In the genomic region with DNA sequence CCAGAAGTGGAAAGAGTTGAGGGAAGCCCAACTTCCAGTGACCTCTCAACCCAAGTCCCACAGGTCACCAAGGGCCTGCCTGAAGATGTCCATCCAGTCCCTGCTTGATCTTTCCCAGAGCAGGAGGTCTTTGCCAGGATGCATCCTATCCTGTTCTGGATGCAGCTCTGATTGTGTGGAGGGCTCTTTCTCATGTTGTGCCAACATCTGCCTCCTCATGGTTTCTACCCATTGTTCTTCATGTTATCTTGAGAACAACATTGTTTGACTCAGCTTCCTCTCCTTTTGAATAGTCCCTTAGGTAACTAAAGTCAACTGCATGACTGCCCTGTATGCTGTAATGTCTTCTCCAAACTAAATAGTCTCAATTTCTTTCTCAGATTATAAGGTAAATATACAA, we compare ENCODE assay signal across 20 cellular contexts.
DNase-seq lines count a peak whose midpoint lies in the region; ATAC-seq and TF ChIP-seq lines count a peak whose summit lies in the region.
"Had no signal": no experiment of that assay in that cellular context is flagged by ENCODE, and none has a peak within 500 bp of the region (broad histone marks: within the 10 kb centered on the region; RNA-seq: fewer than 3 reads in every experiment).

No MANE protein-coding gene starts in this region.

- intact Hi-C loops in lower lobe of right lung (cut with DNase I): no loop called here

- H3K27ac ChIP-seq in RWPE1 (peak overlapping the region; percentile 23; the same call in 1 of the 2 replicates), lower lobe of right lung (peak overlapping the region; percentile 13), subcutaneous abdominal adipose tissue (ENCODE audit: low read depth, low read length) (peak overlapping the region; percentile 86)
- H3K27ac ChIP-seq: hepatocyte, neutrophil, SK-N-MC had no signal

- peak in 1 of 2 donors; percentile 10 for ATAC-seq in lower lobe of right lung
- no peak for ATAC-seq in GM19452 (IDR thresholded peaks at IDR 0.05; ENCODE audit: unreplicated experiment)
- ATAC-seq: activated CD4-positive, alpha-beta T cell treated with anti-CD3 and anti-CD28 coated beads for 36 hours; stimulated activated naive CD8-positive, alpha-beta T cell treated with anti-CD3 and anti-CD28 coated beads, Interleukin-15, Interleukin-2, amounts not matched to agents 100 U/mL and 50 U/mL, for 24 hours had no signal

- H3K9me3 ChIP-seq in lower lobe of right lung (no peaks in the 10 kb centered on the region), subcutaneous abdominal adipose tissue (ENCODE audit: control insufficient read depth in 5 of 5, low read length in 5 of 5) (no peaks in the 10 kb centered on the region)
- H3K9me3 ChIP-seq: neutrophil, tibial nerve had no signal

- TF ChIP-seq CTCF in RWPE1 (conservative IDR thresholded peaks at IDR 0.05; ENCODE audit: low read depth): no peak
- no peak for TF ChIP-seq CTCF in lower lobe of right lung (IDR thresholded peaks at IDR 0.05)

- DNase-seq in RWPE1 (ENCODE audit: low spot score) (no peak), dermis blood vessel endothelial cell (peak; percentile 98), lower lobe of right lung (no peak), NCI-H1092 treated with DMSO at 0.1 percent for 48 hours (lab: John Stamatoyannopoulos, UW) (no peak), mucosa of gallbladder (ENCODE audit: low spot score) (no peak)
- DNase-seq: activated CD4-positive, alpha-beta T cell treated with anti-CD3 and anti-CD28 coated beads for 36 hours; CD4-positive, CD25-positive, alpha-beta regulatory T cell; NCI-H1092; NCI-H187 treated with DMSO at 0.1 percent for 48 hours; NCI-H526; stimulated activated CD4-positive, alpha-beta T cell treated with anti-CD3 and anti-CD28 coated beads, Interleukin-12 subunit alpha, Interleukin-12 subunit beta, amount 100 ng/mL, for 4 hours; stimulated activated CD4-positive, alpha-beta T cell treated with anti-CD3 and anti-CD28 coated beads, Interleukin-4, amount 100 ng/mL, for 24 hours; stimulated activated naive CD8-positive, alpha-beta T cell treated with anti-CD3 and anti-CD28 coated beads, Interleukin-15, Interleukin-2, amounts not matched to agents 100 U/mL and 50 U/mL, for 24 hours had no signal

- POLR2A ChIA-PET in RWPE1 (lab: Yijun Ruan, JAX; ENCODE audit: low non-redundant PET): no interaction called here

- H3K36me3 ChIP-seq in lower lobe of right lung (no peaks in the 10 kb centered on the region), subcutaneous abdominal adipose tissue (ENCODE audit: control insufficient read depth in 5 of 5, insufficient read depth in 5 of 5, low read length in 5 of 5) (no peaks in the 10 kb centered on the region)
- H3K36me3 ChIP-seq: neutrophil, tibial nerve had no signal

- CTCF ChIA-PET in RWPE1 (lab: Yijun Ruan, JAX): interaction anchor here (1.0 to 1.9 kb wide), 2 partner anchors 114 to 329 kb away, joined by 3 to 8 read pairs; no protein-coding TSS in a partner anchor

- no peaks in the 10 kb centered on the region for H3K27me3 ChIP-seq in lower lobe of right lung (ENCODE audit: low read depth)
- H3K27me3 ChIP-seq in subcutaneous abdominal adipose tissue (ENCODE audit: control insufficient read depth in 5 of 5, insufficient read depth in 4 of 5, low read length in 5 of 5): no peaks in the 10 kb centered on the region
- H3K27me3 ChIP-seq: neutrophil, tibial nerve had no signal

- H3K4me1 ChIP-seq in lower lobe of right lung (peaks cover 7% of the 10 kb centered on the region), subcutaneous abdominal adipose tissue (ENCODE audit: control insufficient read depth in 5 of 5, insufficient read depth in 5 of 5, low read length in 5 of 5) (peaks cover 2 to 18% (median 16%) of the 10 kb centered on the region in 5 donors)

- H3K9ac ChIP-seq in subcutaneous abdominal adipose tissue (ENCODE audit: low read length in 5 of 5): no peak overlapping the region

- H3K4me3 ChIP-seq in lower lobe of right lung (no peak overlapping the region), subcutaneous abdominal adipose tissue (ENCODE audit: low read depth in 1 of 5, low read length in 5 of 5) (no peak overlapping the region)
- H3K4me3 ChIP-seq: coronary artery, hepatocyte, SK-N-MC, tibial nerve had no signal

Comparison
In these comparisons a context has a peak if more than half of its experiments do, and no peak if none do; other contexts are left out.
1. H3K27ac ChIP-seq: peak in every context shown above with its lines; median percentile 86 in subcutaneous abdominal adipose tissue; 23 in RWPE1; 13 in lower lobe of right lung.